ENCODE assay signal across 8 cellular contexts in the genomic region with DNA sequence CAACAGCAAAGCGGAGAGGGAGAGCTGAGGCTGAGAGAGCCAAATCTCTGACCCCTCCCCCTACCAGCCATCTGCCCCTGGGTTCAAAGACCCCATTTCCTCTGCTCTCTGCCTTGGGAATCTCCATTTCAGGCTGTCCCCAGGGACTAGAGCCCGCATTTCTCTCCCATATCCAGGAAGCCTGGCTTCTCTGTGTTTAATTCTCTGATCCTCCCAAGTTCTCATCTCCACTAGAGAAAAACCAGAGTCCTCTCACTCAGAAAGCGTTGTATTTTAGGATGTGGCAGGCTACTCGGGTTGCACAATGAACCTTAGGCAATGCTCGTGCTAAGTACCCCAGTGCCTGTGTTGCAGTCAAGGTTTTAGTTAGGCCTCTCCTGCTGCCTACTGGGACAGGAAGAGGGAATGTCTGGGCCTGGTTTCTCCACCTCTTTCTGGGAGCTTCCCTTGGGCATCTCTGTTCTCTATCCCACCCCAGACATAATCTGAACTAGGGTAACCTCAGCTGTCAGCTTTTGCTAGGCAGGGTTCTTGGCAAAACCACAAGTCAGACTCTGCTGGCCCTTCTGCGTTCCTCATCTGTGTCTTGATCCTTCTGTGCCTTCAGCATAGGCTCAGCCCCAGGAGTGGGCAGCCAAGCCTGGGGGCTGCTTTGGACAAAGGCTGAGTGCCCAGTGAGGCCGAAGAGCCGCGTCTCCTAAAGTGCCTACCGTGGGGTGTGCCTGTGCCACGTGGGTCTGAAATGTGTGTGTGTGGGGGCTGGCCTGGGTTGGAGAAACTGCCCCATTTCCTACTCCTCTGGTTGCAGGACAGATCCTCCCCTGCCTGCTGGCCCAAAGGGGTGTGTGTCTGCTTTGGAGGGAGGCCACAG.
DNase-seq lines count a peak whose midpoint lies in the region; ATAC-seq and TF ChIP-seq lines count a peak whose summit lies in the region.

No MANE protein-coding gene starts in this region.

- H3K27me3 ChIP-seq in rectal smooth muscle tissue (ENCODE audit: control insufficient read depth, insufficient read depth, low read length): no peaks in the 10 kb centered on the region

- ATAC-seq in GM18867 (IDR thresholded peaks at IDR 0.05; ENCODE audit: unreplicated experiment) (peak; percentile 50), GM21528 (IDR thresholded peaks at IDR 0.05; ENCODE audit: low FRiP score, unreplicated experiment) (no peak), HG02623 (IDR thresholded peaks at IDR 0.05; ENCODE audit: unreplicated experiment) (no peak)

- DNase-seq in OCI-M1 (lab: John Stamatoyannopoulos, UW) (peak; percentile 37), fibroblast of pulmonary artery (ENCODE audit: low read depth) (peak; percentile 86), NCI-H748 treated with DMSO at 0.1 percent for 48 hours (lab: John Stamatoyannopoulos, UW) (no peak), DMS53 treated with DMSO at 0.1 percent for 48 hours (lab: John Stamatoyannopoulos, UW; ENCODE audit: unreplicated experiment) (no peak)

- peak overlapping the region; percentile 93 for H3K27ac ChIP-seq in rectal smooth muscle tissue (ENCODE audit: low read depth, low read length)

- no peak for TF ChIP-seq CTCF in fibroblast of pulmonary artery (IDR thresholded peaks at IDR 0.05; ENCODE audit: low read length, missing control alignments)

- no peak overlapping the region for H3K4me3 ChIP-seq in fibroblast of pulmonary artery (replicated peaks; ENCODE audit: low read depth, low read length)
- no peak overlapping the region for H3K4me3 ChIP-seq in rectal smooth muscle tissue (ENCODE audit: low read length)

- peaks cover 55% of the 10 kb centered on the region for H3K4me1 ChIP-seq in rectal smooth muscle tissue (ENCODE audit: control insufficient read depth, insufficient read depth, low read length)

- H3K9ac ChIP-seq in rectal smooth muscle tissue (ENCODE audit: low read length): peak overlapping the region; percentile 49

- peaks cover 5% of the 10 kb centered on the region for H3K36me3 ChIP-seq in rectal smooth muscle tissue (ENCODE audit: control insufficient read depth, insufficient read depth, low read length)

Comparison
In these comparisons a context has a peak if more than half of its experiments do, and no peak if none do; other contexts are left out.
1. DNase-seq: peak in OCI-M1 (single experiment) and fibroblast of pulmonary artery (single experiment); none in NCI-H748 treated with DMSO at 0.1 percent for 48 hours (single experiment) and DMS53 treated with DMSO at 0.1 percent for 48 hours (single experiment).